1 cellular context compared by ENCODE assay signal in the genomic region with DNA sequence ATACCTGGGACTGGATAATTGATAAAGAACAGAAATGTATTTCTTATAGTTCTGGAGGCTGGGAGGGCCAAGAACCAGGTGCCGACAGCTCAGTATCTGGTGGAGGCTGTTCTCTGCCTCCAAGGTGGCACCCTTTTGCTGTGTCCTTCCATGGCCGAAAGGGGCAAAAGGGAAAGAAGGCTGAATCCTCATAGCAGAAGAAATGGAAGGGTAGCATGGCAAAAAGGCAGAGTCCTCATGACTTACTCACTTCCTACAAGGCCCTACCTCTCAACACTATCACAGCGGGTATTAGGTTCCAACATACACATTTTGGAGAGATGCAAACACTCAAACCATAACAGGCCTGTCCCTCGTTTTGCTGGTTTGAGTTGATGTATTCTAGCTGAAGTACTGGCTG.
TF ChIP-seq lines count a peak whose summit lies in the region.

No MANE protein-coding gene starts in this region.

TF ChIP-seq in GM12878, 131 proteins besides CTCF, POLR2A, EP300 and RAD21:
- 0 out of 2 replicates have a peak, but pooled peaks have one; percentile 6 for TF ChIP-seq IKZF1 (conservative IDR thresholded peaks at IDR 0.05)
- no peak for TF ChIP-seq SUZ12 (IDR thresholded peaks at IDR 0.05; ENCODE audit: unreplicated experiment)
- no peak for TF ChIP-seq NR2F1 (conservative IDR thresholded peaks at IDR 0.05)
